ENCODE assay signal across 8 cellular contexts in genomic region chr2:165293439-165294420, GRCh38. TPM values are rescaled to one million over a fixed set of nuclear protein-coding genes. Genes with fewer than 3 reads are reported as not detected.
DNase-seq lines count a peak whose midpoint lies in the region; ATAC-seq, FAIRE-seq and TF ChIP-seq lines count a peak whose summit lies in the region.

No MANE protein-coding gene starts in this region.

- H3K27me3 ChIP-seq in GM06990 (replicated peaks; ENCODE audit: control insufficient read depth, insufficient read depth, low read length) (no peaks in the 10 kb centered on the region), HCT116 (ENCODE audit: insufficient read depth, low read length) (no peaks in the 10 kb centered on the region), PC-3 (ENCODE audit: low read length) (peaks cover 5% of the 10 kb centered on the region; the same call in 1 of the 2 replicates), iPS-18a (ENCODE audit: control insufficient read depth, insufficient read depth, low read length) (no peaks in the 10 kb centered on the region), small intestine (ENCODE audit: control insufficient read depth in 2 of 2, insufficient read depth in 2 of 2, low read length in 2 of 2) (no peaks in the 10 kb centered on the region)

- H3K4me2 ChIP-seq in A549 (peak overlapping the region; percentile 37; the same call in 1 of the 3 replicates), HCT116 (ENCODE audit: low read length) (peak overlapping the region; percentile 22), PC-3 (ENCODE audit: low read length) (peak overlapping the region; percentile 69)

- BruUV-seq in HCT116 (replicated peaks; lab: Mats Ljungman, UMichigan), result no TSS peak
- no TSS peak for BruUV-seq in PC-3 (replicated peaks; lab: Mats Ljungman, UMichigan)

- H3K36me3 ChIP-seq in GM06990 (ENCODE audit: control insufficient read depth, insufficient read depth, low read length) (no peaks in the 10 kb centered on the region), HCT116 (ENCODE audit: control insufficient read depth in 1 of 2, insufficient read depth in 2 of 2, low read length in 2 of 2) (no peaks in the 10 kb centered on the region), PC-3 (ENCODE audit: low read depth, low read length) (no peaks in the 10 kb centered on the region), iPS-18a (ENCODE audit: control insufficient read depth, low read depth, low read length) (no peaks in the 10 kb centered on the region), small intestine (ENCODE audit: control insufficient read depth in 2 of 2, insufficient read depth in 2 of 2, low read length in 2 of 2) (no peaks in the 10 kb centered on the region)

- CTCF ChIA-PET in A549 (lab: Yijun Ruan, JAX) (interaction anchor here (0.5 to 1.2 kb wide), 6 partner anchors 150 to 1903 kb away, joined by 3 to 8 read pairs (median 3); no protein-coding TSS in a partner anchor), HCT116 (lab: Charles Lee) (interaction anchor here (0.5 to 3.1 kb wide), 15 partner anchors 10 to 660 kb away, joined by 3 to 10 read pairs (median 4); partner anchors contain the start of genes SCN2A, SCN3A and TTC21B), PC-3 (lab: Charles Lee) (interaction anchor here (0.6 kb wide), 1 partner anchor 13 kb away, joined by 8 read pairs; no protein-coding TSS in a partner anchor)

- peak; percentile 27 to 49; a peak in 2 of 5 replicates for TF ChIP-seq RAD21 in A549 (conservative IDR thresholded peaks at IDR 0.05 in 1 of 2, IDR thresholded peaks at IDR 0.05 in 1 of 2)
- peak; percentile 53 for TF ChIP-seq RAD21 in HCT116 (IDR thresholded peaks at IDR 0.05; ENCODE audit: low read depth)

- H3K4me3 ChIP-seq in A549 (no peak overlapping the region), GM06990 (replicated peaks; ENCODE audit: low read depth, low read length) (no peak overlapping the region), HCT116 (replicated peaks in 1 of 2; ENCODE audit: low read depth in 1 of 2, low read length in 2 of 2) (no peak overlapping the region), PC-3 (ENCODE audit: low read length) (peak overlapping the region; percentile 46; the same call in 1 of the 2 replicates), iPS-18a (ENCODE audit: low read length) (peak overlapping the region; percentile 34), small intestine (ENCODE audit: low read depth in 1 of 2, low read length in 2 of 2) (no peak overlapping the region)

- TF ChIP-seq CTCF in A549 (IDR thresholded peaks at IDR 0.05) (peak; percentile 68), GM06990 (IDR thresholded peaks at IDR 0.05; ENCODE audit: insufficient read depth, low read length, poor library complexity, severe bottlenecking) (peak; percentile 77), HCT116 (IDR thresholded peaks at IDR 0.05 in 2 of 3, conservative IDR thresholded peaks at IDR 0.05 in 1 of 3; ENCODE audit: borderline replicate concordance in 1 of 3, insufficient read depth in 1 of 3, low read depth in 2 of 3, low read length in 2 of 3) (peak; percentile 58 to 77 (median 71)), PC-3 (conservative IDR thresholded peaks at IDR 0.05; ENCODE audit: low read depth, low read length) (peak; percentile 70)

- H3K9me2 ChIP-seq in HCT116 (ENCODE audit: insufficient read depth) (no peaks in the 10 kb centered on the region), PC-3 (replicated peaks; ENCODE audit: low read length) (no peaks in the 10 kb centered on the region)

- H3K27ac ChIP-seq in A549 (no peak overlapping the region), HCT116 (ENCODE audit: low read depth, low read length) (no peak overlapping the region), PC-3 (ENCODE audit: low read length) (no peak overlapping the region), iPS-18a (ENCODE audit: low read length) (no peak overlapping the region), small intestine (ENCODE audit: low read depth in 1 of 2, low read length in 1 of 2) (no peak overlapping the region)

- ATAC-seq in A549 (peak; percentile 100), HCT116 (peak; percentile 100), PC-3 (peak; percentile 100)

- RAD21 ChIA-PET in HCT116 (lab: Charles Lee; ENCODE audit: low non-redundant PET in 1 of 2, low total read pairs in 2 of 2, uncharacterized antibody in 2 of 2, unreplicated experiment in 2 of 2), result interaction anchor here (0.6 to 0.8 kb wide), 2 partner anchors 11 to 301 kb away, joined by 3 read pairs; no protein-coding TSS in a partner anchor

- no peak for TF ChIP-seq EP300 in A549 (IDR thresholded peaks at IDR 0.05)

- peak overlapping the region; percentile 42 for H2AFZ ChIP-seq in HCT116 (ENCODE audit: low read depth, low read length, poor library complexity, severe bottlenecking)
- peak overlapping the region; percentile 56 for H2AFZ ChIP-seq in PC-3 (ENCODE audit: low read length)

- peak; percentile 30 to 85 for DNase-seq in A549 (ENCODE audit: low read depth in 1 of 2, low spot score in 1 of 2)
- peak; percentile 14 for DNase-seq in GM06990 (ENCODE audit: extremely low read depth, insufficient read length)
- DNase-seq in HCT116 (ENCODE audit: low read depth, low spot score), result peak; percentile 79
- peak; percentile 89 for DNase-seq in LHCN-M2 (ENCODE audit: low read depth)
- peak; percentile 90 for DNase-seq in PC-3
- peak; percentile 73 for DNase-seq in brain pericyte (ENCODE audit: low read depth, low spot score)
- peak; percentile 84 for DNase-seq in small intestine

- H3K9ac ChIP-seq in HCT116 (ENCODE audit: low read length), result no peak overlapping the region
- no peak overlapping the region for H3K9ac ChIP-seq in PC-3 (ENCODE audit: low read length)
- H3K9ac ChIP-seq in iPS-18a (ENCODE audit: low read length), result no peak overlapping the region

- H4K20me1 ChIP-seq in HCT116 (ENCODE audit: insufficient read depth), result no peaks in the 10 kb centered on the region
- H4K20me1 ChIP-seq in PC-3 (ENCODE audit: low read length), result no peaks in the 10 kb centered on the region

- intact Hi-C loops in HCT116 (cut with micrococcal nuclease), result loop anchor here (5.0 kb wide), 2 partner anchors 56 to 301 kb away; partner anchors contain the start of gene SCN2A
- intact Hi-C loops in PC-3 (cut with micrococcal nuclease), result loop anchor here (1.0 to 5.0 kb wide), 3 partner anchors 54 to 300 kb away; partner anchors contain the start of gene SCN2A

- no peaks in the 10 kb centered on the region for H3K4me1 ChIP-seq in A549
- no peaks in the 10 kb centered on the region for H3K4me1 ChIP-seq in HCT116 (ENCODE audit: control insufficient read depth in 1 of 2, insufficient read depth in 2 of 2, low read length in 2 of 2)
- H3K4me1 ChIP-seq in PC-3 (ENCODE audit: insufficient read depth, low read length), result no peaks in the 10 kb centered on the region; the same call in 1 of the 2 replicates
- no peaks in the 10 kb centered on the region for H3K4me1 ChIP-seq in iPS-18a (ENCODE audit: control insufficient read depth, low read depth, low read length)
- no peaks in the 10 kb centered on the region for H3K4me1 ChIP-seq in small intestine (ENCODE audit: control insufficient read depth in 2 of 2, insufficient read depth in 1 of 2, low read depth in 1 of 2, low read length in 1 of 2)

- H3K79me2 ChIP-seq in HCT116 (ENCODE audit: insufficient read depth, low read length) (no peaks in the 10 kb centered on the region), PC-3 (ENCODE audit: low read length) (no peaks in the 10 kb centered on the region)

- POLR2A ChIA-PET in A549 (lab: Yijun Ruan, JAX), result interaction anchor here (0.6 kb wide), 1 partner anchor 84 kb away, joined by 7 read pairs; no protein-coding TSS in a partner anchor
- POLR2A ChIA-PET in HCT116 (lab: Charles Lee), result interaction anchor here (0.6 kb wide), 1 partner anchor 89 kb away, joined by 3 read pairs; no protein-coding TSS in a partner anchor
- POLR2A ChIA-PET in PC-3 (lab: Charles Lee; ENCODE audit: unreplicated experiment), result interaction anchor here (0.6 kb wide), 1 partner anchor 283 kb away, joined by 3 read pairs; no protein-coding TSS in a partner anchor

- H3F3A ChIP-seq in PC-3 (ENCODE audit: low read length, unreplicated experiment), result no peaks in the 10 kb centered on the region

- FAIRE-seq in A549 (lab: Jason Lieb, UNC) (peak; percentile 59), small intestine (lab: Jason Lieb, UNC) (peak; percentile 94)

- H3K9me3 ChIP-seq in A549, result no peaks in the 10 kb centered on the region
- no peaks in the 10 kb centered on the region for H3K9me3 ChIP-seq in HCT116 (ENCODE audit: control insufficient read depth in 1 of 2, insufficient read depth in 1 of 2, low read depth in 1 of 2, low read length in 2 of 2)
- H3K9me3 ChIP-seq in PC-3 (ENCODE audit: low read length), result no peaks in the 10 kb centered on the region
- H3K9me3 ChIP-seq in iPS-18a (ENCODE audit: control insufficient read depth, low read depth, low read length), result no peaks in the 10 kb centered on the region
- no peaks in the 10 kb centered on the region for H3K9me3 ChIP-seq in small intestine (ENCODE audit: control insufficient read depth, low read depth)

- no peak for TF ChIP-seq POLR2A in A549 (IDR thresholded peaks at IDR 0.05; ENCODE audit: low read length)
- TF ChIP-seq POLR2A in HCT116 (IDR thresholded peaks at IDR 0.05; ENCODE audit: borderline replicate concordance, extremely low read depth, insufficient read depth, insufficient read length), result no peak

- 19% methylated on average over 6 of the region's 6 CpGs for WGBS in A549 (ENCODE audit: missing lambda C conversion rate)
- WGBS in small intestine, 3 donors, result 19 to 25% (median 23%) methylated on average over 6 of the region's 6 CpGs

TF ChIP-seq in A549, 52 proteins besides CTCF, POLR2A, EP300 and RAD21:
- peak; percentile 49; the same call in 2 of the 3 replicates for TF ChIP-seq SMC3 (IDR thresholded peaks at IDR 0.05)
- TF ChIP-seq KDM5A (IDR thresholded peaks at IDR 0.05), result no peak
- no peak for TF ChIP-seq PHF8 (IDR thresholded peaks at IDR 0.05; ENCODE audit: borderline replicate concordance, low read depth)
- TF ChIP-seq ZSCAN20 (CRISPR knock-in tag; IDR thresholded peaks at IDR 0.05), result no peak
TF ChIP-seq in A549: peak in this region for 1.

TF ChIP-seq in HCT116, 20 proteins besides CTCF, POLR2A, EP300 and RAD21 (continues in another document):
- TF ChIP-seq EGR1 (IDR thresholded peaks at IDR 0.05; ENCODE audit: low read depth) (no peak), CBX3 (IDR thresholded peaks at IDR 0.05; ENCODE audit: low read depth) (peak; percentile 59; the same call in 1 of the 2 replicates), FOSL1 (IDR thresholded peaks at IDR 0.05; ENCODE audit: low read depth) (no peak), YY1 (IDR thresholded peaks at IDR 0.05; ENCODE audit: extremely low read depth, insufficient replicate concordance, low read depth, low read length) (peak; percentile 59)

RNA-seq across cellular contexts. Expression of gene SCN2A, which starts 54.5 kb away (rescaled TPM):
- polyA plus RNA-seq in A549 (2011; rRNA removed) (0.05 TPM in 2 replicates), A549 (2017; fragmentation: RNase III; extraction: RNeasy Plus Mini Kit Qiagen cat#74134 plus additional on column Dnase treatment) (0.01 to 0.05 TPM (median 0.03 TPM) in 3 replicates), small intestine (under 1 TPM in 1 of 3 donors, not detected in 2; 0.54 TPM)
- polyA plus RNA-seq in A549 (2012; cell fraction: cytosol; rRNA removed), result not detected in 2 replicates
- not detected in 2 replicates for polyA plus RNA-seq in A549 (2012; cell fraction: nucleus; rRNA removed)
- 0.15 TPM in 1 of 2 replicates, not detected in the other for polyA minus RNA-seq in A549 (2011; rRNA and poly(A)+ RNA removed)
- total RNA-seq in HCT116 (2021; ENCODE audit: unreplicated experiment) (0.25 TPM), LHCN-M2 (2014; rRNA removed) (1.3 and 2.3 TPM in 2 replicates), PC-3 (2014; rRNA removed) (0.07 and 0.46 TPM in 2 replicates)
- 0.01 and 0.06 TPM in 2 replicates for polyA plus RNA-seq in HCT116 (2012)
- 0.19 TPM for polyA plus RNA-seq in LHCN-M2 (2012)

Comparison
In these comparisons a context has a peak if more than half of its experiments do, and no peak if none do; other contexts are left out.
1. DNase-seq: peak in every context shown above with its lines; median percentile 90 in PC-3; 89 in LHCN-M2; 84 in small intestine; 79 in HCT116; 73 in brain pericyte; 58 in A549; 14 in GM06990.
2. H3K4me3 ChIP-seq: peak in PC-3 (single experiment) and iPS-18a (single experiment); none in A549 (single experiment), GM06990 (single experiment), HCT116 (0 of 2) and small intestine (0 of 2).
3. Of the 6 proteins assayed by ChIP-seq in both A549 and HCT116: peak only in A549: none; only in HCT116: MAX; in both: CTCF and RAD21; in neither: 3.
4. Peak in every context shown above with its lines, with median percentiles within 50 percentile points of each other: ATAC-seq, H3K4me2 ChIP-seq and CTCF ChIP-seq.